In the genomic region with DNA sequence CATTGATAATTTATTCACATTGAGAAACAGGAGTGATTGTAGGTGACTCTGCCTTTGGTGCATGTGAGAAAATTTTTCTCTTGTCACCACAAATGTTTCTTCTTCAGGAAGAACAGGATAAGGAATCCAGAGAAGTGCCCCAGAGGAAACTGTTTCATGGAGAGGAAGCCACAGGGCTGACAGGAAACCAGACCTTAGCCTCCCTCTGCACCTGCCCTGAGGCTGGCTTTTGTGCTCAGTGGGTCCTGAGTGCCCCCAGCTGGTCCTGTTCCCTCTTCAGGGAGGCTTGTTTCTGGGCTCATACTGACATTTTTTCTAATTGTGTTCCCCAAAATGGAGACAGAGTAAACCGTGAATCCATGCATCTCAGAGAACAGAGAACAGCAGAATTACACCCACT, we compare ENCODE assay signal across 5 cellular contexts.
A peak's percentile ranks its signal among the peaks of the same experiment; 100 is the strongest.
DNase-seq lines count a peak whose midpoint lies in the region; ATAC-seq and TF ChIP-seq lines count a peak whose summit lies in the region.
"Not testable (repeated sequence)": the region's sequence is repeated elsewhere in the genome, so short reads cannot be mapped to it uniquely, and the experiment has no call there.

No MANE protein-coding gene starts in this region.

- peak; percentile 81 for DNase-seq in DND-41
- peak; percentile 14 for DNase-seq in posterior vena cava (ENCODE audit: low spot score)
- DNase-seq in spleen = peak; percentile 21

- not testable (repeated sequence) for H3K36me3 ChIP-seq in BLaER1; DND-41 (ENCODE audit: insufficient read depth, low read length); Loucy (ENCODE audit: insufficient read depth, low read length); spleen

- H4K20me1 ChIP-seq in BLaER1; DND-41 (ENCODE audit: insufficient read depth, low read length); Loucy (ENCODE audit: insufficient read depth, low read length, poor library complexity, severe bottlenecking): not testable (repeated sequence)

- not testable (repeated sequence) for H3F3A ChIP-seq in Loucy (ENCODE audit: low read depth)

- H3K4me2 ChIP-seq in BLaER1 (peak overlapping the region; percentile 50), Loucy (ENCODE audit: low read depth, low read length, poor library complexity, severe bottlenecking) (peak overlapping the region; percentile 63)
- not testable (repeated sequence) for H3K4me2 ChIP-seq in DND-41 (ENCODE audit: insufficient read depth, low read length)

- 0 to 26% (median 14%) methylated on average over 1 of the region's 1 CpG for WGBS in spleen, 5 donors

- not testable (repeated sequence) for H3K79me2 ChIP-seq in DND-41 (ENCODE audit: insufficient read depth, low read length); Loucy (ENCODE audit: insufficient read depth, low read length)

- not testable (repeated sequence) for H3K27me3 ChIP-seq in BLaER1; DND-41 (ENCODE audit: insufficient read depth, low read length, poor library complexity); Loucy (ENCODE audit: insufficient read depth, low read length, poor library complexity, severe bottlenecking); spleen (replicated peaks in 1 of 7)

- H3K4me3 ChIP-seq in BLaER1; DND-41 (ENCODE audit: low read depth in 1 of 2, low read length in 2 of 2); Loucy (ENCODE audit: low read length, poor library complexity, severe bottlenecking); spleen: not testable (repeated sequence)

- H3K9me3 ChIP-seq in BLaER1; DND-41 (ENCODE audit: insufficient read depth, low read length, severe bottlenecking); Loucy (ENCODE audit: insufficient read depth, low read depth, low read length); spleen: not testable (repeated sequence)

- H3K9ac ChIP-seq in BLaER1; DND-41 (ENCODE audit: low read depth, low read length): not testable (repeated sequence)
- peak overlapping the region; percentile 60 for H3K9ac ChIP-seq in Loucy (ENCODE audit: low read depth, low read length, poor library complexity, severe bottlenecking)

- H3K4me1 ChIP-seq in BLaER1 (peaks cover 19% of the 10 kb centered on the region), DND-41 (ENCODE audit: insufficient read depth, low read length) (peaks cover 23% of the 10 kb centered on the region), Loucy (ENCODE audit: insufficient read depth, low read length, poor library complexity, severe bottlenecking) (peaks cover 14% of the 10 kb centered on the region)
- H3K4me1 ChIP-seq in spleen = not testable (repeated sequence)

- ATAC-seq in DND-41 (ENCODE audit: insufficient read depth, low read depth) = peak; percentile 70

- peak; percentile 15 for TF ChIP-seq CTCF in DND-41 (IDR thresholded peaks at IDR 0.05; ENCODE audit: borderline replicate concordance, extremely low read depth, low read length, poor library complexity, severe bottlenecking)
- TF ChIP-seq CTCF in Loucy (conservative IDR thresholded peaks at IDR 0.05; ENCODE audit: low read length); spleen (IDR thresholded peaks at IDR 0.05 in 8 of 11, conservative IDR thresholded peaks at IDR 0.05 in 3 of 11): not testable (repeated sequence)

- 0 out of 2 replicates have a peak overlapping the region, but pooled peaks have one; percentile 22 for H3K27ac ChIP-seq in BLaER1
- H3K27ac ChIP-seq in DND-41 (ENCODE audit: low read length); spleen: not testable (repeated sequence)

- not testable (repeated sequence) for H3K9me2 ChIP-seq in Loucy (replicated peaks; ENCODE audit: low read depth, low read length)

- H2AFZ ChIP-seq in DND-41 (ENCODE audit: low read depth, low read length); Loucy (ENCODE audit: low read length): not testable (repeated sequence)

- not testable (repeated sequence) for TF ChIP-seq POLR2A in spleen (IDR thresholded peaks at IDR 0.05)

- intact Hi-C loops in posterior vena cava (cut with DNase I); spleen (cut with DNase I; ENCODE audit: low total_unique reads): not testable (repeated sequence)

Comparison
In these comparisons a context has a peak if more than half of its experiments do, and no peak if none do; other contexts are left out.
1. DNase-seq: peak in every context shown above with its lines; median percentile 81 in DND-41; 21 in spleen; 14 in posterior vena cava.